ENCODE assay signal across 8 cellular contexts in genomic region chr1:40314721-40315238, GRCh38. TPM values are rescaled to one million over a fixed set of nuclear protein-coding genes. Genes with fewer than 3 reads are reported as not detected.
DNase-seq lines count a peak whose midpoint lies in the region; ATAC-seq and TF ChIP-seq lines count a peak whose summit lies in the region.

No MANE protein-coding gene starts in this region.

- H3K9me3 Mint-ChIP-seq in brain (peaks cover 0 to 5% (median 0%) of the 10 kb centered on the region in 5 experiments), natural killer cell (no peaks in the 10 kb centered on the region)

- TF ChIP-seq CTCF in AG04450 (IDR thresholded peaks at IDR 0.05; ENCODE audit: low read depth, low read length) (no peak), brain (conservative IDR thresholded peaks at IDR 0.05) (no peak), natural killer cell (IDR thresholded peaks at IDR 0.05) (no peak)

- peak overlapping the region; percentile 52 for H3K27ac ChIP-seq in AG04450 (ENCODE audit: low read depth, low read length)

- intact Hi-C loops in natural killer cell (cut with micrococcal nuclease): loop anchor here (5.0 kb wide), 3 partner anchors 57 to 162 kb away; partner anchors contain the start of gene ZMPSTE24
- intact Hi-C loops in left ventricle myocardium superior (cut with micrococcal nuclease): no loop called here

- peaks cover 33% of the 10 kb centered on the region for H3K27me3 ChIP-seq in AG04450 (ENCODE audit: control insufficient read depth, insufficient read depth, low read length)

- H3K4me1 Mint-ChIP-seq in brain (peaks cover 31% of the 10 kb centered on the region), natural killer cell (peaks cover 27 to 33% of the 10 kb centered on the region in 2 donors)

- peak overlapping the region; percentile 65 to 93 (median 90) for H3K27ac Mint-ChIP-seq in brain
- H3K27ac Mint-ChIP-seq in natural killer cell: peak overlapping the region in 1 of 2 donors; percentile 75

- H3K27me3 Mint-ChIP-seq in brain (peaks cover 52% of the 10 kb centered on the region), natural killer cell (ENCODE audit: low read depth in 2 of 2) (peaks cover 20% of the 10 kb centered on the region in 2 donors)

- peak overlapping the region; percentile 32; the same call in 1 of the 2 replicates for H3K4me3 ChIP-seq in AG04450 (ENCODE audit: low read depth, low read length)

- H3K4me3 Mint-ChIP-seq in brain (peak overlapping the region; percentile 74 to 81 (median 76)), natural killer cell (peak overlapping the region; percentile 92)

- CTCF ChIA-PET in AG04450 (lab: Charles Lee): interaction anchor here (0.5 to 6.5 kb wide), 62 partner anchors 9 to 377 kb away, joined by 3 to 83 read pairs (median 4); partner anchors contain the start of gene NFYC

- TF ChIP-seq POLR2A in GM18505 (IDR thresholded peaks at IDR 0.05; ENCODE audit: borderline replicate concordance, extremely low read depth, insufficient read depth, insufficient read length): no peak

- H3K36me3 Mint-ChIP-seq in brain: no peaks in the 10 kb centered on the region
- no peaks in the 10 kb centered on the region for H3K36me3 Mint-ChIP-seq in natural killer cell

- POLR2A ChIA-PET in AG04450 (lab: Yijun Ruan, JAX): interaction anchor here (0.8 to 1.6 kb wide), 3 partner anchors 23 to 57 kb away, joined by 3 to 9 read pairs (median 6); partner anchors contain the start of gene ZMPSTE24

- peaks cover 9% of the 10 kb centered on the region; the same call in 1 of the 2 replicates for H3K9me3 ChIP-seq in AG04450 (ENCODE audit: control insufficient read depth, insufficient read depth, low read length)

- ATAC-seq in HG02973 (IDR thresholded peaks at IDR 0.05; ENCODE audit: unreplicated experiment) (peak; percentile 10), natural killer cell (no peak), GM18505 (IDR thresholded peaks at IDR 0.05; ENCODE audit: unreplicated experiment) (no peak), left ventricle myocardium superior (no peak)

- DNase-seq in AG04450 (ENCODE audit: low read depth, low spot score): peak; percentile 8
- DNase-seq in natural killer cell: no peak
- no peak for DNase-seq in activated gamma-delta T cell treated with Interleukin-2 at 50 U/mL for 16 hours
- DNase-seq in left ventricle myocardium superior: no peak
- no peak for DNase-seq in NCI-H82 treated with DMSO at 0.1 percent for 48 hours (lab: John Stamatoyannopoulos, UW; ENCODE audit: unreplicated experiment)

RNA-seq across cellular contexts. Expression of gene COL9A2, which starts 2.3 kb away (rescaled TPM):
- polyA plus RNA-seq in AG04450 (2011; rRNA removed): 1.1 and 1.7 TPM in 2 replicates
- 0.60 and 0.61 TPM in 2 replicates for polyA minus RNA-seq in AG04450 (2011; rRNA and poly(A)+ RNA removed)
- 94.4 TPM for polyA plus RNA-seq in brain (ENCODE audit: insufficient read depth, low read depth, low replicate concordance)
- 1 to 10 TPM; 2.4 to 2.6 (median 2.5) TPM for total RNA-seq in natural killer cell
- total RNA-seq in left ventricle myocardium superior: 0.45 TPM

RNA-seq across cellular contexts. Expression of gene ZMPSTE24, which starts 56.7 kb away (rescaled TPM):
- polyA plus RNA-seq in AG04450 (2011; rRNA removed): 40.1 and 55.8 TPM in 2 replicates
- 19.6 and 34.3 TPM in 2 replicates for polyA minus RNA-seq in AG04450 (2011; rRNA and poly(A)+ RNA removed)
- 19.4 TPM for polyA plus RNA-seq in brain (ENCODE audit: insufficient read depth, low read depth, low replicate concordance)
- total RNA-seq in natural killer cell: 10 to 100 TPM; 15.3 to 19.5 (median 19.3) TPM
- 33.5 TPM for total RNA-seq in left ventricle myocardium superior

RNA-seq across cellular contexts. Expression of gene SMAP2, which starts 58.7 kb away (rescaled TPM):
- polyA plus RNA-seq in AG04450 (2011; rRNA removed) (22.5 and 24.4 TPM in 2 replicates), brain (ENCODE audit: insufficient read depth, low read depth, low replicate concordance) (74.2 TPM)
- polyA minus RNA-seq in AG04450 (2011; rRNA and poly(A)+ RNA removed): 29.0 and 32.0 TPM in 2 replicates
- total RNA-seq in natural killer cell (100 to 1,000 TPM in 2 of 3 donors, 10 to 100 TPM in 1; 95.0 to 136 (median 127) TPM), left ventricle myocardium superior (15.1 TPM)
